9 cellular contexts compared by ENCODE assay signal in the genomic region with DNA sequence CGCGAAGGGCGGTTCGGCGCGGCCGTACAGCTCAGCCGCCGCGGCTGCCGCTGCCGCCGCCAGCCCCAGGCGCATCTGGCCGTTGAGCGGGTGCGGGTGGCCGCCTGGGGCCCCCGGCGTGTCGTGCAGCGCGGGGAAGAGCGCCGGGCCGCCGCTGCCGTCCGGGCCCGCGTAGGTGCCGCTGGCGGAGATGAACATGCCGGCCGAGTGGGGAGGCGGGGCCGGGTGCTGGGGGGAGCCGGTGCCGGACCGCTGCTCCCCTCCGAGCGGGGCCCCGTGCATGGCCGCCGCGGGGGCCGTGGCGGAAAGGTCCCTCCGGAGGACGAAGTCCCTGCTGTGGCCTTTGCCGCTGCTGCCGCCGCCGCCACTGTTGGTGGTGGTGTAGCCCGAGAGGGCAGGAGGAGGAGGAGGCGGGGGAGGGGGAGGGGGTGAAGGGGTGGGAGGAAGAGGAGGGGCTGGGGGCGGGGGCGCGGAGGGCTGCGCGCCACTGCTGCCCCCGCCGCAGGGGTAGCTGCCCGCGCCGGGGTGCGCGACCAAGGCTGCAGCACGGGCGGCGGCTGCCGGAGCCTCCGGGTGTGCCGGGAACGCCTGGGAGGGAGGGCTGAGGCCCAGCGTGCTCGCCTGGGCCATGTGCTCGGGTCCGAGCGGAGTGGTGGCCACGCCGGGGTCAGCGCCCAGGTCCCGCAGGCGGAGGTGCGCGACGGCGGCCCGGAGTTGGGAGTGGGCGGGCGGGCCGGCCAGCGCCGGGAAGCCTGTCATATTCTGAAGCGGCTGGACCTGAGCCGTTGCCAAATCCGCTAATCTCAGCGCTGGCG. TPM values are rescaled to one million over a fixed set of nuclear protein-coding genes. Genes with fewer than 3 reads are reported as not detected.
DNase-seq lines count a peak whose midpoint lies in the region; ATAC-seq, FAIRE-seq and TF ChIP-seq lines count a peak whose summit lies in the region.
"Had no signal": no experiment of that assay in that cellular context is flagged by ENCODE, and none has a peak within 500 bp of the region (broad histone marks: within the 10 kb centered on the region; RNA-seq: fewer than 3 reads in every experiment).

No MANE protein-coding gene starts in this region.

- H3K27ac Mint-ChIP-seq in activated T-cell treated with anti-CD3 and anti-CD28 coated beads, Interleukin-2, amount 50 U/mL, for 24 hours: no peak overlapping the region

- H3K4me1 Mint-ChIP-seq in activated T-cell treated with anti-CD3 and anti-CD28 coated beads, Interleukin-2, amount 50 U/mL, for 24 hours (ENCODE audit: low read depth): peaks cover 21% of the 10 kb centered on the region

- FAIRE-seq in H54 (lab: Jason Lieb, UNC): no peak

- no peak overlapping the region for H2BK120ac ChIP-seq in mesenchymal stem cell (ENCODE audit: low read depth, low read length)

- H4K91ac ChIP-seq in mesenchymal stem cell (ENCODE audit: low read length): no peak overlapping the region

- H3K18ac ChIP-seq in mesenchymal stem cell (ENCODE audit: low read depth in 1 of 2, low read length in 2 of 2): no peak overlapping the region

- H4K8ac ChIP-seq in mesenchymal stem cell (ENCODE audit: low read length): no peak overlapping the region

- H2BK12ac ChIP-seq in mesenchymal stem cell (ENCODE audit: low read length in 2 of 2): no peak overlapping the region

- no peak overlapping the region for H2AFZ ChIP-seq in mesenchymal stem cell (ENCODE audit: low read depth, low read length)

- peaks cover 79% of the 10 kb centered on the region for H3K27me3 Mint-ChIP-seq in activated T-cell treated with anti-CD3 and anti-CD28 coated beads, Interleukin-2, amount 50 U/mL, for 24 hours

- H3K27me3 ChIP-seq in mesenchymal stem cell (ENCODE audit: control insufficient read depth in 1 of 2, insufficient read depth in 1 of 2, low read length in 2 of 2): peaks cover 4 to 89% of the 10 kb centered on the region in 2 experiments

- peaks cover 6% of the 10 kb centered on the region for H3K9me3 ChIP-seq in mesenchymal stem cell (ENCODE audit: control insufficient read depth, low read length)

- no peak overlapping the region for H2BK15ac ChIP-seq in mesenchymal stem cell (ENCODE audit: low read depth, poor library complexity, severe bottlenecking)

- H3K9me3 Mint-ChIP-seq in activated T-cell treated with anti-CD3 and anti-CD28 coated beads, Interleukin-2, amount 50 U/mL, for 24 hours: peaks cover 15% of the 10 kb centered on the region

- ATAC-seq in HG03460 (IDR thresholded peaks at IDR 0.05; ENCODE audit: unreplicated experiment) (no peak), HG02973 (IDR thresholded peaks at IDR 0.05; ENCODE audit: unreplicated experiment) (no peak)

- H3K79me1 ChIP-seq in mesenchymal stem cell (replicated peaks; ENCODE audit: low read length, poor library complexity, severe bottlenecking): peaks cover 17% of the 10 kb centered on the region

- H3K36me3 Mint-ChIP-seq in activated T-cell treated with anti-CD3 and anti-CD28 coated beads, Interleukin-2, amount 50 U/mL, for 24 hours (ENCODE audit: low read depth): no peaks in the 10 kb centered on the region

- peak overlapping the region in 1 of 2 experiments; percentile 81 for H3K4me3 ChIP-seq in mesenchymal stem cell (ENCODE audit: insufficient read depth in 1 of 2, low read depth in 1 of 2, low read length in 2 of 2)
- H3K4me3 ChIP-seq: lung had no signal

- H3K4me2 ChIP-seq in mesenchymal stem cell (ENCODE audit: low read length, poor library complexity, severe bottlenecking): peak overlapping the region; percentile 94

- H3K27ac ChIP-seq in mesenchymal stem cell (ENCODE audit: low read length, poor library complexity, severe bottlenecking): peak overlapping the region; percentile 73

- in situ Hi-C loops in ACHN (cut with HindIII; ENCODE audit: low pct_ligation_motif_present, low pct_unique_long_range_greater_than_20kb, low sequenced_read_pairs): no loop called here

- peaks cover 13% of the 10 kb centered on the region for H3K4me1 ChIP-seq in mesenchymal stem cell (ENCODE audit: control insufficient read depth, insufficient read depth, low read depth, low read length)

- H2BK5ac ChIP-seq in mesenchymal stem cell (ENCODE audit: low read depth, low read length, poor library complexity, severe bottlenecking): no peak overlapping the region

- no peak overlapping the region for H3K4me3 Mint-ChIP-seq in activated T-cell treated with anti-CD3 and anti-CD28 coated beads, Interleukin-2, amount 50 U/mL, for 24 hours

- H3K14ac ChIP-seq in mesenchymal stem cell (ENCODE audit: low read length in 2 of 2): no peak overlapping the region

- peaks cover 0 to 5% of the 10 kb centered on the region in 2 experiments for H3K36me3 ChIP-seq in mesenchymal stem cell (ENCODE audit: control insufficient read depth in 1 of 2, insufficient read depth in 2 of 2, low read depth in 1 of 2, low read length in 2 of 2)

- peak; percentile 58; the same call in 1 of the 2 replicates for TF ChIP-seq POLR2A in H54 (IDR thresholded peaks at IDR 0.05; ENCODE audit: low read depth, low read length)

- DNase-seq in ACHN: peak; percentile 41
- DNase-seq in H54 (ENCODE audit: insufficient read length, low spot score): no peak
- DNase-seq in activated T-cell treated with anti-CD3 and anti-CD28 coated beads, Interleukin-2, amount 50 U/mL, for 24 hours: peak; percentile 43
- no peak for DNase-seq in mesenchymal stem cell
- DNase-seq in GM19238 (ENCODE audit: insufficient read length, low spot score): no peak
- no peak for DNase-seq in COLO829 (ENCODE audit: low spot score)

- no peak overlapping the region for H3K4ac ChIP-seq in mesenchymal stem cell (ENCODE audit: low read depth in 1 of 2, low read length in 2 of 2)

- H2AK5ac ChIP-seq in mesenchymal stem cell (ENCODE audit: low read length, severe bottlenecking): no peak overlapping the region

- H3K9ac ChIP-seq in mesenchymal stem cell (ENCODE audit: low read length): no peak overlapping the region

- under 1% methylated on average over 41 of the region's 100 CpGs for WGBS in mesenchymal stem cell

- H3K23ac ChIP-seq in mesenchymal stem cell (ENCODE audit: low read length in 2 of 2): no peak overlapping the region

RNA-seq across cellular contexts. Expression of gene ZIC5, which starts 0.6 kb away (rescaled TPM):
- not detected for polyA plus RNA-seq in mesenchymal stem cell (2013, experiment 1 of 2)
- polyA plus RNA-seq in mesenchymal stem cell (2013, experiment 2 of 2): not detected
- polyA plus RNA-seq: lung had no signal

RNA-seq across cellular contexts. Expression of gene ZIC2, which starts 10.6 kb away (rescaled TPM):
- polyA plus RNA-seq in mesenchymal stem cell (2013, experiment 1 of 2): not detected
- polyA plus RNA-seq in mesenchymal stem cell (2013, experiment 2 of 2): not detected
- polyA plus RNA-seq: lung had no signal

Comparison
In these comparisons a context has a peak if more than half of its experiments do, and no peak if none do; other contexts are left out.
1. DNase-seq: peak in ACHN (single experiment) and activated T-cell treated with anti-CD3 and anti-CD28 coated beads, Interleukin-2, amount 50 U/mL, for 24 hours (single experiment); none in H54 (single experiment), mesenchymal stem cell (single experiment), GM19238 (single experiment) and COLO829 (single experiment).